In genomic region chr5:125766706-125767105, GRCh38 we compare ENCODE assay signal across 7 cellular contexts.
"Had no signal": no experiment of that assay in that cellular context is flagged by ENCODE, and none has a peak within 500 bp of the region (broad histone marks: within the 10 kb centered on the region; RNA-seq: fewer than 3 reads in every experiment).

No MANE protein-coding gene starts in this region.

- DNase-seq: IMR-90, KBM-7, KG1 had no signal

- H3K4me2 ChIP-seq: KMS-11 had no signal

- H3K27ac ChIP-seq: HL-60, KMS-11 had no signal

- ATAC-seq: K562 had no signal

- H3K4me3 ChIP-seq: K562 had no signal

- FAIRE-seq: HTR-8/SVneo, K562 had no signal

- H3K9ac ChIP-seq: KMS-11 had no signal
